In genomic region chr16:85136213-85136704, GRCh38 we compare ENCODE assay signal across 1 cellular context.
TF ChIP-seq lines count a peak whose summit lies in the region.

No MANE protein-coding gene starts in this region.

TF ChIP-seq in GM23338, 12 proteins besides CTCF, POLR2A, EP300 and RAD21 (continued from another document):
- TF ChIP-seq ZNF462 (CRISPR knock-in tag; IDR thresholded peaks at IDR 0.05): no peak
- TF ChIP-seq ETS1 (IDR thresholded peaks at IDR 0.05): no peak
- TF ChIP-seq JUNB (IDR thresholded peaks at IDR 0.05; ENCODE audit: unreplicated experiment): no peak
- TF ChIP-seq EZH2 (IDR thresholded peaks at IDR 0.05; ENCODE audit: low read depth, unreplicated experiment): no peak
- no peak for TF ChIP-seq STAT1 (IDR thresholded peaks at IDR 0.05; ENCODE audit: unreplicated experiment)
- TF ChIP-seq ZNF114 (CRISPR knock-in tag; IDR thresholded peaks at IDR 0.05): no peak
- no peak for TF ChIP-seq ZNF331 (CRISPR knock-in tag; IDR thresholded peaks at IDR 0.05; ENCODE audit: low read depth)
- TF ChIP-seq CREB1 (CRISPR knock-in tag; IDR thresholded peaks at IDR 0.05; ENCODE audit: low read depth): no peak
- TF ChIP-seq NANOG (IDR thresholded peaks at IDR 0.05; ENCODE audit: borderline replicate concordance): no peak
